8 cellular contexts compared by ENCODE assay signal in genomic region chr3:50617911-50618481, GRCh38. TPM values are rescaled to one million over a fixed set of nuclear protein-coding genes. Genes with fewer than 3 reads are reported as not detected.
A peak's percentile ranks its signal among the peaks of the same experiment; 100 is the strongest.
DNase-seq lines count a peak whose midpoint lies in the region; ATAC-seq and TF ChIP-seq lines count a peak whose summit lies in the region.

No MANE protein-coding gene starts in this region.

- H3K4me1 Mint-ChIP-seq in CD4-positive, alpha-beta memory T cell: peaks cover 50 to 82% (median 66%) of the 10 kb centered on the region in 4 donors
- peaks cover 36% of the 10 kb centered on the region for H3K4me1 Mint-ChIP-seq in neural progenitor cell

- H3K27me3 Mint-ChIP-seq in CD4-positive, alpha-beta memory T cell: no peaks in the 10 kb centered on the region
- H3K27me3 Mint-ChIP-seq in neural progenitor cell (ENCODE audit: insufficient read depth, low read depth): peaks cover 23% of the 10 kb centered on the region

- peak overlapping the region; percentile 65 to 89 for H3K4me3 ChIP-seq in CD4-positive, alpha-beta memory T cell (ENCODE audit: low read length in 2 of 2)
- H3K4me3 ChIP-seq in Peyer's patch (peak overlapping the region; percentile 69 to 99 (median 91)), epithelial cell of esophagus (ENCODE audit: low read length) (peak overlapping the region; percentile 81), neural progenitor cell (peak overlapping the region; percentile 66)

- no peak for ATAC-seq in HG03342 (IDR thresholded peaks at IDR 0.05; ENCODE audit: unreplicated experiment)

- peak overlapping the region; percentile 85 to 95 (median 92) for H3K4me3 Mint-ChIP-seq in CD4-positive, alpha-beta memory T cell
- H3K4me3 Mint-ChIP-seq in neural progenitor cell: peak overlapping the region; percentile 88

- no peak overlapping the region for H3K9ac ChIP-seq in neural progenitor cell

- peaks cover 4% of the 10 kb centered on the region for H4K20me1 ChIP-seq in neural progenitor cell (ENCODE audit: low read depth)

- intact Hi-C loops in CD4-positive, alpha-beta memory T cell (cut with micrococcal nuclease): loop anchor here (1.0 to 2.0 kb wide), 6 partner anchors 353 to 1053 kb away; partner anchors contain the start of genes DCAF1 and TEX264

- POLR2A ChIA-PET in CD4-positive, alpha-beta memory T cell (lab: Charles Lee; ENCODE audit: partially characterized antibody): interaction anchor here (0.6 to 26.0 kb wide), 12 partner anchors 10 to 768 kb away, joined by 3 to 1072 read pairs (median 21); partner anchors contain the start of genes C3orf18, HEMK1 and MANF

- peaks cover 0 to 27% of the 10 kb centered on the region in 2 donors for H3K36me3 Mint-ChIP-seq in CD4-positive, alpha-beta memory T cell
- H3K36me3 Mint-ChIP-seq in neural progenitor cell: peaks cover 6% of the 10 kb centered on the region

- H3K27me3 ChIP-seq in CD4-positive, alpha-beta memory T cell (ENCODE audit: insufficient read depth, low read length): no peaks in the 10 kb centered on the region
- no peaks in the 10 kb centered on the region for H3K27me3 ChIP-seq in Peyer's patch
- H3K27me3 ChIP-seq in neural progenitor cell: peaks cover 20% of the 10 kb centered on the region

- no peak for DNase-seq in CD4-positive, alpha-beta memory T cell
- DNase-seq in Peyer's patch (no peak), epithelial cell of esophagus (ENCODE audit: low read depth) (no peak), neural progenitor cell (ENCODE audit: low spot score) (no peak), mucosa of gallbladder (ENCODE audit: low spot score) (no peak), NCI-H524 treated with DMSO at 0.1 percent for 48 hours (lab: John Stamatoyannopoulos, UW) (no peak), GF-D8 (lab: John Stamatoyannopoulos, UW) (no peak)

- H3K9me3 ChIP-seq in CD4-positive, alpha-beta memory T cell (ENCODE audit: control insufficient read depth in 1 of 2, low read length in 2 of 2): no peaks in the 10 kb centered on the region
- H3K9me3 ChIP-seq in Peyer's patch: no peaks in the 10 kb centered on the region
- H3K9me3 ChIP-seq in neural progenitor cell (ENCODE audit: low read depth): no peaks in the 10 kb centered on the region

- H3K4me2 ChIP-seq in neural progenitor cell: peak overlapping the region; percentile 98

- H3K27ac ChIP-seq in CD4-positive, alpha-beta memory T cell (ENCODE audit: low read depth, low read length): peak overlapping the region; percentile 89
- H3K27ac ChIP-seq in Peyer's patch (peak overlapping the region; percentile 83 to 97 (median 94)), neural progenitor cell (no peak overlapping the region)

- no peak overlapping the region for H2AFZ ChIP-seq in neural progenitor cell (replicated peaks)

- H3K9me3 Mint-ChIP-seq in CD4-positive, alpha-beta memory T cell: no peaks in the 10 kb centered on the region
- no peaks in the 10 kb centered on the region for H3K9me3 Mint-ChIP-seq in neural progenitor cell

- peaks cover 27% of the 10 kb centered on the region for H3F3A ChIP-seq in neural progenitor cell (ENCODE audit: low read depth)

- no peaks in the 10 kb centered on the region for H3K36me3 ChIP-seq in CD4-positive, alpha-beta memory T cell (ENCODE audit: insufficient read depth, low read length)
- no peaks in the 10 kb centered on the region for H3K36me3 ChIP-seq in Peyer's patch
- no peaks in the 10 kb centered on the region for H3K36me3 ChIP-seq in neural progenitor cell

- TF ChIP-seq POLR2A in Peyer's patch (IDR thresholded peaks at IDR 0.05): no peak

- peaks cover 19% of the 10 kb centered on the region for H3K79me2 ChIP-seq in neural progenitor cell (ENCODE audit: low read depth)

- CTCF ChIA-PET in CD4-positive, alpha-beta memory T cell (lab: Charles Lee; ENCODE audit: partially characterized antibody): interaction anchor here (1.1 to 24.7 kb wide), 5 partner anchors 10 to 768 kb away, joined by 4 to 996 read pairs (median 43); partner anchors contain the start of genes C3orf18, HEMK1 and MANF

- TF ChIP-seq CTCF in Peyer's patch (IDR thresholded peaks at IDR 0.05): no peak
- TF ChIP-seq CTCF in epithelial cell of esophagus (IDR thresholded peaks at IDR 0.05; ENCODE audit: insufficient read depth, low read depth, low read length, missing control alignments): no peak
- TF ChIP-seq CTCF in neural progenitor cell (IDR thresholded peaks at IDR 0.05): no peak

- H3K4me1 ChIP-seq in CD4-positive, alpha-beta memory T cell (ENCODE audit: insufficient read depth, low read length): peaks cover 84% of the 10 kb centered on the region
- H3K4me1 ChIP-seq in Peyer's patch (peaks cover 0 to 41% (median 15%) of the 10 kb centered on the region in 4 donors), neural progenitor cell (peaks cover 15% of the 10 kb centered on the region)

- peak overlapping the region; percentile 88 to 94 (median 90) for H3K27ac Mint-ChIP-seq in CD4-positive, alpha-beta memory T cell
- H3K27ac Mint-ChIP-seq in neural progenitor cell: no peak overlapping the region

RNA-seq across cellular contexts. Expression of gene MAPKAPK3, which starts 1.0 kb away (rescaled TPM):
- total RNA-seq in CD4-positive, alpha-beta memory T cell: 10 to 100 TPM; 36.4 to 40.1 TPM
- polyA plus RNA-seq in CD4-positive, alpha-beta memory T cell: 10 to 100 TPM; 71.2 to 93.2 TPM
- total RNA-seq in Peyer's patch (10 to 100 TPM; 25.6 to 44.0 (median 30.0) TPM), neural progenitor cell (ENCODE audit: low replicate concordance) (47.7 and 77.5 TPM in 2 replicates), mucosa of gallbladder (27.4 TPM)

RNA-seq across cellular contexts. Expression of gene CISH, which starts 6.4 kb away (rescaled TPM):
- total RNA-seq in CD4-positive, alpha-beta memory T cell: 10 to 100 TPM; 14.7 to 15.2 TPM
- 100 to 1,000 TPM in 1 of 2 donors, 10 to 100 TPM in 1; 92.1 to 248 TPM for polyA plus RNA-seq in CD4-positive, alpha-beta memory T cell
- total RNA-seq in Peyer's patch: 10 to 100 TPM in 3 of 4 donors, 1 to 10 TPM in 1; 9.7 to 13.5 (median 10.9) TPM
- 0.32 and 0.90 TPM in 2 replicates for total RNA-seq in neural progenitor cell (ENCODE audit: low replicate concordance)
- total RNA-seq in mucosa of gallbladder: 6.2 TPM

RNA-seq across cellular contexts. Expression of gene HEMK1, which starts 48.7 kb away (rescaled TPM):
- 10 to 100 TPM; 55.3 to 56.7 TPM for total RNA-seq in CD4-positive, alpha-beta memory T cell
- polyA plus RNA-seq in CD4-positive, alpha-beta memory T cell: 10 to 100 TPM; 21.2 to 36.7 TPM
- total RNA-seq in Peyer's patch (10 to 100 TPM in 3 of 4 donors, 1 to 10 TPM in 1; 8.6 to 15.3 (median 12.5) TPM), neural progenitor cell (ENCODE audit: low replicate concordance) (9.3 and 20.8 TPM in 2 replicates), mucosa of gallbladder (29.3 TPM)

RNA-seq across cellular contexts. Expression of gene C3orf18, which starts 50.4 kb away (rescaled TPM):
- 10 to 100 TPM; 14.3 to 16.2 TPM for total RNA-seq in CD4-positive, alpha-beta memory T cell
- 10 to 100 TPM; 14.2 to 22.3 TPM for polyA plus RNA-seq in CD4-positive, alpha-beta memory T cell
- 10 to 100 TPM in 1 of 4 donors, 1 to 10 TPM in 2, not detected in 1; 1.1 to 26.4 (median 3.2) TPM for total RNA-seq in Peyer's patch
- total RNA-seq in neural progenitor cell (ENCODE audit: low replicate concordance): 8.5 and 15.6 TPM in 2 replicates
- 12.3 TPM for total RNA-seq in mucosa of gallbladder

RNA-seq across cellular contexts. Expression of gene DOCK3, which starts 56.7 kb away (rescaled TPM):
- total RNA-seq in CD4-positive, alpha-beta memory T cell: 1 to 10 TPM; 2.5 to 2.6 TPM
- under 1 TPM; 0.04 to 0.18 TPM for polyA plus RNA-seq in CD4-positive, alpha-beta memory T cell
- under 1 TPM in 3 of 4 donors, not detected in 1; 0.28 to 0.83 (median 0.40) TPM for total RNA-seq in Peyer's patch
- 10.7 and 11.1 TPM in 2 replicates for total RNA-seq in neural progenitor cell (ENCODE audit: low replicate concordance)
- 1.3 TPM for total RNA-seq in mucosa of gallbladder
